22 cellular contexts compared by ENCODE assay signal in genomic region chr6:54076159-54076789, GRCh38. TPM values are rescaled to one million over a fixed set of nuclear protein-coding genes. Genes with fewer than 3 reads are reported as not detected.
"Had no signal": no experiment of that assay in that cellular context is flagged by ENCODE, and none has a peak within 500 bp of the region (broad histone marks: within the 10 kb centered on the region; RNA-seq: fewer than 3 reads in every experiment).

No MANE protein-coding gene starts in this region.

- H3K9me3 Mint-ChIP-seq: dendritic cell treated with granulocyte-macrophage colony-stimulating factor and Interleukin-4, amounts not matched to agents 40 ng/mL and 50 ng/mL, for 4 days; nephron progenitor cell; stimulated activated effector memory CD8-positive, alpha-beta T cell treated with anti-CD3 and anti-CD28 coated beads, Interleukin-12 subunit alpha, Interleukin-12 subunit beta, amount 100 ng/mL, for 72 hours had no signal

- H3K27ac Mint-ChIP-seq: dendritic cell treated with granulocyte-macrophage colony-stimulating factor and Interleukin-4, amounts not matched to agents 40 ng/mL and 50 ng/mL, for 4 days; effector memory CD8-positive, alpha-beta T cell; immature natural killer cell; naive thymus-derived CD4-positive, alpha-beta T cell; nephron progenitor cell; stimulated activated effector memory CD8-positive, alpha-beta T cell treated with anti-CD3 and anti-CD28 coated beads, Interleukin-12 subunit alpha, Interleukin-12 subunit beta, amount 100 ng/mL, for 72 hours had no signal

- H3K27me3 ChIP-seq: esophagus muscularis mucosa, gastroesophageal sphincter, right lobe of liver, tibial artery had no signal

- H3K4me3 ChIP-seq: esophagus muscularis mucosa, gastroesophageal sphincter, prostate gland, right lobe of liver, tibial artery had no signal

- H3K27ac ChIP-seq: epithelial cell of prostate, esophagus muscularis mucosa, gastroesophageal sphincter, parathyroid adenoma, prostate gland, right lobe of liver, tibial artery had no signal

- H2AFZ ChIP-seq: parathyroid adenoma had no signal

- FAIRE-seq: colon, kidney had no signal

- H3K9ac ChIP-seq: parathyroid adenoma had no signal

- H3K36me3 Mint-ChIP-seq: immature natural killer cell; naive thymus-derived CD4-positive, alpha-beta T cell; stimulated activated effector memory CD8-positive, alpha-beta T cell treated with anti-CD3 and anti-CD28 coated beads, Interleukin-12 subunit alpha, Interleukin-12 subunit beta, amount 100 ng/mL, for 72 hours had no signal

- H3K79me2 ChIP-seq: parathyroid adenoma had no signal

- DNase-seq: effector memory CD8-positive, alpha-beta T cell; immature natural killer cell; kidney; left cardiac atrium; naive thymus-derived CD4-positive, alpha-beta T cell; nephron progenitor cell; retina; right lobe of liver; stimulated activated CD4-positive, alpha-beta T cell treated with anti-CD3 and anti-CD28 coated beads, Interleukin-4, amount 100 ng/mL, for 1 hour; stimulated activated CD8-positive, alpha-beta memory T cell treated with anti-CD3 and anti-CD28 coated beads, Interleukin-4, amount 100 ng/mL, for 48 hours; stimulated activated naive CD8-positive, alpha-beta T cell treated with anti-CD3 and anti-CD28 coated beads, Interleukin-15, Interleukin-2, amounts not matched to agents 100 U/mL and 50 U/mL, for 24 hours; tibial artery had no signal

- H3K36me3 ChIP-seq: gastroesophageal sphincter, prostate gland, right lobe of liver, tibial artery had no signal

- H3K27me3 Mint-ChIP-seq: dendritic cell treated with granulocyte-macrophage colony-stimulating factor and Interleukin-4, amounts not matched to agents 40 ng/mL and 50 ng/mL, for 4 days had no signal

- H3K4me1 ChIP-seq: gastroesophageal sphincter, parathyroid adenoma, prostate gland had no signal

- ATAC-seq: effector memory CD8-positive, alpha-beta T cell; gastroesophageal sphincter; left cardiac atrium; naive thymus-derived CD4-positive, alpha-beta T cell; stimulated activated effector memory CD8-positive, alpha-beta T cell treated with anti-CD3 and anti-CD28 coated beads, Interleukin-12 subunit alpha, Interleukin-12 subunit beta, amount 100 ng/mL, for 72 hours; stimulated activated naive CD8-positive, alpha-beta T cell treated with anti-CD3 and anti-CD28 coated beads, Interleukin-15, Interleukin-2, amounts not matched to agents 100 U/mL and 50 U/mL, for 24 hours had no signal

- H3K4me1 Mint-ChIP-seq: immature natural killer cell; naive thymus-derived CD4-positive, alpha-beta T cell; stimulated activated effector memory CD8-positive, alpha-beta T cell treated with anti-CD3 and anti-CD28 coated beads, Interleukin-12 subunit alpha, Interleukin-12 subunit beta, amount 100 ng/mL, for 72 hours had no signal

- H3K9me3 ChIP-seq: esophagus muscularis mucosa, gastroesophageal sphincter, prostate gland, right lobe of liver, tibial artery had no signal

- H3K4me3 Mint-ChIP-seq: dendritic cell treated with granulocyte-macrophage colony-stimulating factor and Interleukin-4, amounts not matched to agents 40 ng/mL and 50 ng/mL, for 4 days; effector memory CD8-positive, alpha-beta T cell; immature natural killer cell; naive thymus-derived CD4-positive, alpha-beta T cell; nephron progenitor cell; stimulated activated effector memory CD8-positive, alpha-beta T cell treated with anti-CD3 and anti-CD28 coated beads, Interleukin-12 subunit alpha, Interleukin-12 subunit beta, amount 100 ng/mL, for 72 hours had no signal

RNA-seq across cellular contexts. Expression of gene MLIP, which starts 35.0 kb away (rescaled TPM):
- total RNA-seq: fibroblast of villous mesenchyme; mononuclear cell; naive thymus-derived CD4-positive, alpha-beta T cell had no signal
- polyA plus RNA-seq: immature natural killer cell; naive thymus-derived CD4-positive, alpha-beta T cell had no signal
